ENCODE assay signal across 8 cellular contexts in the genomic region with DNA sequence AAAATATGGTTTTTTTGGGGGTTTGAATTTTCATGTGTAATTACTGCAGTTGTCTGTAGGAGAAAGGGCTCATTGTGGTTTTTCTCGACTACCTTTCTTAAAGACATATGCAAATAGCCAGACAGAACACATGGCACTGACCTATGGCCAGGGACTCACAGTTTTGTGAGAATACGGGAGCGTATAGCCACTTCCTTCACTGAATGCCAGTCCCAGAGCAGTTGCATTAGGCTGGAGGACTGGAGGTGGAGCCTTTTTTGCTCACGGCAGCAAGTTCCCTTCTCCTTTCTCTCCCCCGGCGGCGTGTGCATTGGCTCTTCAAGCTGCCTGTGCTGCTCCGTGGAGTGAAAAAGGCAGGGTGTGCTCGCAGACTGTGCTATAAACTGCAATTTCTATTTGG.
DNase-seq lines count a peak whose midpoint lies in the region; ATAC-seq and TF ChIP-seq lines count a peak whose summit lies in the region.

No MANE protein-coding gene starts in this region.

- H3K27ac ChIP-seq in VCaP: peak overlapping the region; percentile 77

- intact Hi-C loops in activated CD4-positive, alpha-beta T cell treated with anti-CD3 and anti-CD28 coated beads, Interleukin-2, amount 10 ng/mL, durations not matched to agents 24 days and 14 days (cut with micrococcal nuclease): no loop called here

- H3K4me3 ChIP-seq in fibroblast of pulmonary artery (replicated peaks; ENCODE audit: low read depth, low read length): peak overlapping the region; percentile 48

- peaks cover 19% of the 10 kb centered on the region for H3K4me1 Mint-ChIP-seq in activated CD4-positive, alpha-beta T cell treated with anti-CD3 and anti-CD28 coated beads, Interleukin-2, amount 10 ng/mL, durations not matched to agents 7 days and 5 days
- peaks cover 14% of the 10 kb centered on the region for H3K4me1 Mint-ChIP-seq in activated CD4-positive, alpha-beta T cell treated with anti-CD3 and anti-CD28 coated beads, Interleukin-2, amount 10 ng/mL, durations not matched to agents 24 days and 14 days

- TF ChIP-seq CTCF in VCaP (conservative IDR thresholded peaks at IDR 0.05) (peak; percentile 10), fibroblast of pulmonary artery (IDR thresholded peaks at IDR 0.05; ENCODE audit: low read length, missing control alignments) (no peak)

- peak overlapping the region; percentile 17 for H3K4me3 Mint-ChIP-seq in activated CD4-positive, alpha-beta T cell treated with anti-CD3 and anti-CD28 coated beads, Interleukin-2, amount 10 ng/mL, durations not matched to agents 7 days and 5 days
- H3K4me3 Mint-ChIP-seq in activated CD4-positive, alpha-beta T cell treated with anti-CD3 and anti-CD28 coated beads, Interleukin-2, amount 10 ng/mL, durations not matched to agents 24 days and 14 days: no peak overlapping the region

- DNase-seq in activated CD4-positive, alpha-beta T cell treated with anti-CD3 and anti-CD28 coated beads, Interleukin-2, amount 10 ng/mL, durations not matched to agents 7 days and 5 days: peak; percentile 6
- DNase-seq in activated CD4-positive, alpha-beta T cell treated with anti-CD3 and anti-CD28 coated beads, Interleukin-2, amount 10 ng/mL, durations not matched to agents 24 days and 14 days: no peak
- DNase-seq in fibroblast of pulmonary artery (ENCODE audit: low read depth) (peak; percentile 63), myocyte (ENCODE audit: low read depth) (peak; percentile 51), ureter (ENCODE audit: low spot score) (peak; percentile 58)

- H3K27me3 Mint-ChIP-seq in activated CD4-positive, alpha-beta T cell treated with anti-CD3 and anti-CD28 coated beads, Interleukin-2, amount 10 ng/mL, durations not matched to agents 7 days and 5 days: no peaks in the 10 kb centered on the region
- no peaks in the 10 kb centered on the region for H3K27me3 Mint-ChIP-seq in activated CD4-positive, alpha-beta T cell treated with anti-CD3 and anti-CD28 coated beads, Interleukin-2, amount 10 ng/mL, durations not matched to agents 24 days and 14 days

- H3K36me3 Mint-ChIP-seq in activated CD4-positive, alpha-beta T cell treated with anti-CD3 and anti-CD28 coated beads, Interleukin-2, amount 10 ng/mL, durations not matched to agents 7 days and 5 days (ENCODE audit: low read depth): peaks cover 3% of the 10 kb centered on the region
- peaks cover 3% of the 10 kb centered on the region for H3K36me3 Mint-ChIP-seq in activated CD4-positive, alpha-beta T cell treated with anti-CD3 and anti-CD28 coated beads, Interleukin-2, amount 10 ng/mL, durations not matched to agents 24 days and 14 days (ENCODE audit: low read depth)

- CTCF ChIA-PET in activated CD4-positive, alpha-beta T cell treated with anti-CD3 and anti-CD28 coated beads, Interleukin-2, amount 10 ng/mL, durations not matched to agents 7 days and 5 days (lab: Charles Lee): no interaction called here

- H3K9me3 Mint-ChIP-seq in activated CD4-positive, alpha-beta T cell treated with anti-CD3 and anti-CD28 coated beads, Interleukin-2, amount 10 ng/mL, durations not matched to agents 7 days and 5 days: peaks cover 3% of the 10 kb centered on the region
- peaks cover 4% of the 10 kb centered on the region for H3K9me3 Mint-ChIP-seq in activated CD4-positive, alpha-beta T cell treated with anti-CD3 and anti-CD28 coated beads, Interleukin-2, amount 10 ng/mL, durations not matched to agents 24 days and 14 days

- peak overlapping the region; percentile 7 for H3K27ac Mint-ChIP-seq in activated CD4-positive, alpha-beta T cell treated with anti-CD3 and anti-CD28 coated beads, Interleukin-2, amount 10 ng/mL, durations not matched to agents 7 days and 5 days
- no peak overlapping the region for H3K27ac Mint-ChIP-seq in activated CD4-positive, alpha-beta T cell treated with anti-CD3 and anti-CD28 coated beads, Interleukin-2, amount 10 ng/mL, durations not matched to agents 24 days and 14 days

- POLR2A ChIA-PET in activated CD4-positive, alpha-beta T cell treated with anti-CD3 and anti-CD28 coated beads, Interleukin-2, amount 10 ng/mL, durations not matched to agents 7 days and 5 days (lab: Charles Lee): no interaction called here

- ATAC-seq in HG03135 (IDR thresholded peaks at IDR 0.05; ENCODE audit: unreplicated experiment) (peak; percentile 69), GM21723 (IDR thresholded peaks at IDR 0.05; ENCODE audit: unreplicated experiment) (no peak)
